In the genomic region with DNA sequence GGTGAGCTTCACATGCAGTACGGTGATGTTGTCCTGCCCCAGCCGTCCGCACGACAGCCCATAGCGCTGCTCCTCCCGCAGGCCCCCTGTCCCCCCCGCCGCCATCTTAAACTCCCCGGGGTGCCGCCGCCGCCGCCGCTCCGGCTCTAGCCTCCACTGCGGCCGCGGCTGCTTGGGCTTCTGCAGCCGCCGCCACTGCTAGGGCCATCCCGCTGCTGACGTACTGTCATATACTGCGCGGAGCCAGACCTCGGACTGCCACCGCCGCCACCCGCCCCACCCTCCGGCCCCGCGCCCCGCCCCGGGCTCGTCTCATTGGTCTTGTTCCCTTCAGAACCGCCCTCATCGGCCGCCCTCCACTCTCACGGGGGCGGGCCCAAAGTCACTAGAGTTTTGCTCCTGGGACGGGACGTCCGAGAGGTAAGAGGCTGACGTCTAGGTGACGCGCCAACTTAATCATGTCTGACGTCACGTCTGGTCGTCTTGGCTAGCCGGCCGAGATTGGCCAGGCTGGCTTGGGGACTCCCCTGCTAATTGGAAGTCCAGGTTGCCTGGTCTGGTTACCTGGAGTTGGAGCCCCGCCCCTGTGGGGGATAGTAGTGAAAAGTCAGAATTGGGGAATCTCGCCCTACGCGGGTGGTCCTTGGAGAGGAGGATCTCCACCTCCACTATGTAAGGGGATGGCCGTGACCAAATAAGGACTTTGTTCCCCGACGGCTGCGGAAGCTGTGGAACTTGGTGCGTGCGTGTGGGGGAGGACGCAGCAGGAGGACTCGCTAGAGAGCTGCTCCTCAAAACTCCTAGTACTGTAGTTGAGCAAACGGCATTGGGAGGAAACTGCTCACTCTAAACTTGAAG, we compare ENCODE assay signal across 8 cellular contexts. TPM values are rescaled to one million over a fixed set of nuclear protein-coding genes. Genes with fewer than 3 reads are reported as not detected.
DNase-seq lines count a peak whose midpoint lies in the region; ATAC-seq and TF ChIP-seq lines count a peak whose summit lies in the region.

A gene (minus strand): TSS at position 235 of the 858 bp plus-strand sequence. CDS start 130 bp downstream, at position 105.

- H3K4me3 ChIP-seq in AG10803 (ENCODE audit: low read length), result peak within 1 kb of the TSS; percentile 92
- peak within 1 kb of the TSS; percentile 93 for H3K4me3 ChIP-seq in kidney epithelial cell (ENCODE audit: low read depth, low read length)

- no peak for TF ChIP-seq CTCF in AG10803 (conservative IDR thresholded peaks at IDR 0.05; ENCODE audit: low read length)
- TF ChIP-seq CTCF in kidney epithelial cell (IDR thresholded peaks at IDR 0.05; ENCODE audit: insufficient read depth, low read length, poor library complexity, severe bottlenecking), result no peak

- H3K36me3 ChIP-seq in kidney epithelial cell (ENCODE audit: control insufficient read depth, insufficient read depth, low read length), result no peaks in the 10 kb centered on the region

- H3K27me3 ChIP-seq in kidney epithelial cell (ENCODE audit: control insufficient read depth, insufficient read depth, low read length), result no peaks in the 10 kb centered on the region

- ATAC-seq in GM19023 (IDR thresholded peaks at IDR 0.05; ENCODE audit: unreplicated experiment), result peak; percentile 89
- peak; percentile 86 for ATAC-seq in HG03196 (IDR thresholded peaks at IDR 0.05; ENCODE audit: unreplicated experiment)

- peak within 1 kb of the TSS; percentile 93 for H3K27ac ChIP-seq in cingulate gyrus (ENCODE audit: low read depth, low read length)

- DNase-seq in AG10803 (ENCODE audit: low read depth) (peak; percentile 98), NCI-H460 (ENCODE audit: extremely low read depth, low read depth) (peak; percentile 99), kidney epithelial cell (ENCODE audit: low read depth) (peak; percentile 95)
- DNase-seq in activated CD4-positive, alpha-beta T cell treated with anti-CD3 and anti-CD28 coated beads for 48 hours, result peak; percentile 99
- DNase-seq in stimulated activated CD4-positive, alpha-beta T cell treated with anti-CD3 and anti-CD28 coated beads, Interleukin-15, amount 100 ng/mL, for 24 hours, result peak; percentile 99

RNA-seq across cellular contexts. Expression of the gene that starts here (rescaled TPM):
- total RNA-seq in NCI-H460 (2014; rRNA removed; shearing (Covaris generic)), result 87.5 and 92.3 TPM in 2 replicates
- polyA plus RNA-seq in NCI-H460 (2014; cell fraction: nucleus; rRNA removed), result 26.8 and 42.5 TPM in 2 replicates
- total RNA-seq in kidney epithelial cell, result 11.2 and 14.1 TPM in 2 replicates

Comparison
In these comparisons a context has a peak if more than half of its experiments do, and no peak if none do; other contexts are left out.
1. Peak in every context shown above with its lines: DNase-seq, ATAC-seq, H3K4me3 ChIP-seq and H3K27ac ChIP-seq.